In the genomic region with DNA sequence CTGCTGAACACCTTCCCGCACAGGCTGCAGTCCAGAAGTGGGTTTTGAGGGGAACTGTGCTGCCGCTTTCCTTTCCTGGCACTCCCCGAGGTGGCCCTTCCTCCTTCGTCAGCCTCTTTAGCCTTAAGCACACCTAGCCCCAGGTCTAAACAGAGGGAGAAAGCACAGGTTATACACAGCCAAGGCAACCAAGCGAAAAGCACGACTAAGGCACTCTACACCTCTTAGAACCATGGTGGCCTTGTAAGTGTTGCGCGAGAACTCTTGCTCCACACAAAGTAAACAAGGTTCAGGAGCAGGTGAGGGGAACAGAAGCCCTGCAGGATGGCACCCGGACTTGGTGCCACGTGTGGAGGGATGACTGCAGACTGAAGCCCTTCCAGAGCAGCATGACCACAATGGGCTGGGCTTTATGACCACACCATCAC, we compare ENCODE assay signal across 14 cellular contexts. TPM values are rescaled to one million over a fixed set of nuclear protein-coding genes. Genes with fewer than 3 reads are reported as not detected.
DNase-seq lines count a peak whose midpoint lies in the region; ATAC-seq and TF ChIP-seq lines count a peak whose summit lies in the region.
"Had no signal": no experiment of that assay in that cellular context is flagged by ENCODE, and none has a peak within 500 bp of the region (broad histone marks: within the 10 kb centered on the region; RNA-seq: fewer than 3 reads in every experiment).

No MANE protein-coding gene starts in this region.

- no peak overlapping the region for H2AFZ ChIP-seq in mesenchymal stem cell (ENCODE audit: low read depth, low read length)

- peak overlapping the region; percentile 47 for H4K91ac ChIP-seq in mesenchymal stem cell (ENCODE audit: low read length)

- H3K79me1 ChIP-seq in mesenchymal stem cell (replicated peaks; ENCODE audit: low read length, poor library complexity, severe bottlenecking): no peaks in the 10 kb centered on the region

- H3K27ac Mint-ChIP-seq in Calu3 (ENCODE audit: unreplicated experiment): no peak overlapping the region

- CTCF ChIA-PET in Calu3 (lab: Charles Lee): interaction anchor here (0.8 kb wide), 1 partner anchor 112 kb away, joined by 3 read pairs; no protein-coding TSS in a partner anchor

- H3K27me3 ChIP-seq in HUES6 (ENCODE audit: control insufficient read depth, insufficient read depth, low read length) (no peaks in the 10 kb centered on the region), mesenchymal stem cell (ENCODE audit: control insufficient read depth in 1 of 2, insufficient read depth in 1 of 2, low read length in 2 of 2) (peaks cover 10 to 31% of the 10 kb centered on the region in 2 experiments)

- peak overlapping the region in 1 of 2 experiments; percentile 31 for H3K4ac ChIP-seq in mesenchymal stem cell (ENCODE audit: low read depth in 1 of 2, low read length in 2 of 2)

- H4K8ac ChIP-seq in mesenchymal stem cell (ENCODE audit: low read length): no peak overlapping the region

- H2BK5ac ChIP-seq in mesenchymal stem cell (ENCODE audit: low read depth, low read length, poor library complexity, severe bottlenecking): no peak overlapping the region

- H3K4me1 ChIP-seq in HUES6 (ENCODE audit: control insufficient read depth, insufficient read depth, low read length) (peaks cover 4% of the 10 kb centered on the region; the same call in 1 of the 2 replicates), mesenchymal stem cell (ENCODE audit: control insufficient read depth, insufficient read depth, low read depth, low read length) (peaks cover 3% of the 10 kb centered on the region)

- H3K4me1 Mint-ChIP-seq in Calu3 (ENCODE audit: low read depth, unreplicated experiment): no peaks in the 10 kb centered on the region

- no peaks in the 10 kb centered on the region for H3K9me3 Mint-ChIP-seq in Calu3 (ENCODE audit: low read depth, unreplicated experiment)

- 90% methylated on average over 10 of the region's 10 CpGs for WGBS in mesenchymal stem cell

- H3K27me3 Mint-ChIP-seq in Calu3 (ENCODE audit: unreplicated experiment): no peaks in the 10 kb centered on the region

- H3K4me3 ChIP-seq in HUES6 (ENCODE audit: low read depth, low read length) (no peak overlapping the region), mesenchymal stem cell (ENCODE audit: insufficient read depth in 1 of 2, low read depth in 1 of 2, low read length in 2 of 2) (no peak overlapping the region)

- H2BK12ac ChIP-seq in mesenchymal stem cell (ENCODE audit: low read length in 2 of 2): no peak overlapping the region

- no peak overlapping the region for H3K4me2 ChIP-seq in mesenchymal stem cell (ENCODE audit: low read length, poor library complexity, severe bottlenecking)

- BruUV-seq in Calu3 (replicated peaks; lab: Mats Ljungman, UMichigan): no TSS peak

- peak in 2 of 3 experiments; percentile 7 to 28 for DNase-seq in NCI-H1417 (lab: John Stamatoyannopoulos, UW)
- no peak for DNase-seq in NCI-H1417 treated with DMSO at 0.1 percent for 48 hours (lab: John Stamatoyannopoulos, UW)
- peak; percentile 39 for DNase-seq in SW480 (ENCODE audit: low spot score)
- DNase-seq in mesenchymal stem cell: no peak
- no peak for DNase-seq in Calu3
- DNase-seq: DMS153, KG1, NCI-H1048, NCI-H1694 treated with DMSO at 0.1 percent for 48 hours, NCI-H82 had no signal

- H3K36me3 ChIP-seq in HUES6 (ENCODE audit: control insufficient read depth, insufficient read depth, low read length): no peaks in the 10 kb centered on the region
- H3K36me3 ChIP-seq in mesenchymal stem cell (ENCODE audit: control insufficient read depth in 1 of 2, insufficient read depth in 2 of 2, low read depth in 1 of 2, low read length in 2 of 2): no peaks in the 10 kb centered on the region

- no peak overlapping the region for H2BK15ac ChIP-seq in mesenchymal stem cell (ENCODE audit: low read depth, poor library complexity, severe bottlenecking)

- TF ChIP-seq CTCF in Calu3 (IDR thresholded peaks at IDR 0.05; ENCODE audit: unreplicated experiment): no peak

- no peak overlapping the region for H2BK120ac ChIP-seq in mesenchymal stem cell (ENCODE audit: low read depth, low read length)

- H3K23ac ChIP-seq in mesenchymal stem cell (ENCODE audit: low read length in 2 of 2): no peak overlapping the region

- no peak overlapping the region for H3K18ac ChIP-seq in mesenchymal stem cell (ENCODE audit: low read depth in 1 of 2, low read length in 2 of 2)

- H3K9ac ChIP-seq in HUES6 (ENCODE audit: low read length): peak overlapping the region; percentile 11
- H3K9ac ChIP-seq in mesenchymal stem cell (ENCODE audit: low read length): no peak overlapping the region

- H3K4me3 Mint-ChIP-seq in Calu3 (ENCODE audit: low read depth, unreplicated experiment): no peak overlapping the region

- no peak overlapping the region for H2AK5ac ChIP-seq in mesenchymal stem cell (ENCODE audit: low read length, severe bottlenecking)

- intact Hi-C loops in Calu3 (cut with micrococcal nuclease; ENCODE audit: unreplicated experiment): no loop called here

- H3K27ac ChIP-seq in HUES6 (ENCODE audit: low read depth, low read length) (no peak overlapping the region), mesenchymal stem cell (ENCODE audit: low read length, poor library complexity, severe bottlenecking) (no peak overlapping the region)
- H3K27ac ChIP-seq: 22Rv1 had no signal

- ATAC-seq in GM21390 (IDR thresholded peaks at IDR 0.05; ENCODE audit: unreplicated experiment) (no peak), HG02571 (IDR thresholded peaks at IDR 0.05; ENCODE audit: unreplicated experiment) (no peak)

- H3K9me3 ChIP-seq in HUES6 (ENCODE audit: control insufficient read depth, insufficient read depth, low read depth, low read length) (no peaks in the 10 kb centered on the region), mesenchymal stem cell (ENCODE audit: control insufficient read depth, low read length) (no peaks in the 10 kb centered on the region)

- H3K36me3 Mint-ChIP-seq in Calu3 (ENCODE audit: insufficient read depth, unreplicated experiment): no peaks in the 10 kb centered on the region

- no peak overlapping the region for H3K14ac ChIP-seq in mesenchymal stem cell (ENCODE audit: low read length in 2 of 2)

RNA-seq across cellular contexts. Expression of a gene that starts 23.6 kb away (rescaled TPM):
- 0.03 TPM for polyA plus RNA-seq in mesenchymal stem cell (2013, experiment 1 of 2)
- 0.04 TPM for polyA plus RNA-seq in mesenchymal stem cell (2013, experiment 2 of 2)
- not detected in 2 replicates for total RNA-seq in Calu3 (2022)

RNA-seq across cellular contexts. Expression of a gene that starts 34.5 kb away (rescaled TPM):
- 113 TPM for polyA plus RNA-seq in mesenchymal stem cell (2013, experiment 1 of 2)
- polyA plus RNA-seq in mesenchymal stem cell (2013, experiment 2 of 2): 117 TPM
- total RNA-seq in Calu3 (2022): 158 and 181 TPM in 2 replicates

RNA-seq across cellular contexts. Expression of a gene that starts 59.6 kb away (rescaled TPM):
- 7.9 TPM for polyA plus RNA-seq in mesenchymal stem cell (2013, experiment 1 of 2)
- 7.3 TPM for polyA plus RNA-seq in mesenchymal stem cell (2013, experiment 2 of 2)
- total RNA-seq in Calu3 (2022): 24.4 TPM in 2 replicates

Comparison
In these comparisons a context has a peak if more than half of its experiments do, and no peak if none do; other contexts are left out.
1. DNase-seq: peak in NCI-H1417 (2 of 3) and SW480 (single experiment); none in NCI-H1417 treated with DMSO at 0.1 percent for 48 hours (single experiment), mesenchymal stem cell (single experiment) and Calu3 (single experiment).